ENCODE assay signal across 8 cellular contexts in genomic region chr2:228657807-228658402, GRCh38.
DNase-seq lines count a peak whose midpoint lies in the region; ATAC-seq, FAIRE-seq and TF ChIP-seq lines count a peak whose summit lies in the region.

No MANE protein-coding gene starts in this region.

- DNase-seq in GM06990 (ENCODE audit: extremely low read depth, insufficient read length) (no peak), NAMALWA (ENCODE audit: low spot score) (peak; percentile 44), WERI-Rb-1 (no peak), omental fat pad (ENCODE audit: low spot score) (no peak), HEK293T (ENCODE audit: extremely low spot score) (no peak)
- no peak for DNase-seq in activated T-cell treated with anti-CD3 and anti-CD28 coated beads, Interleukin-2, amount 50 U/mL, for 72 hours
- no peak for DNase-seq in activated CD4-positive, alpha-beta T cell treated with anti-CD3 and anti-CD28 coated beads for 4 hours

- no peak overlapping the region for H3K27ac ChIP-seq in WERI-Rb-1

- no peak for ATAC-seq in activated T-cell treated with anti-CD3 and anti-CD28 coated beads, Interleukin-2, amount 50 U/mL, for 72 hours (replicated peaks in 1 of 2)
- ATAC-seq in omental fat pad (ENCODE audit: low FRiP score) = no peak

- H3K9me3 Mint-ChIP-seq in activated T-cell treated with anti-CD3 and anti-CD28 coated beads, Interleukin-2, amount 50 U/mL, for 72 hours = no peaks in the 10 kb centered on the region

- H3K27me3 ChIP-seq in GM06990 (replicated peaks; ENCODE audit: control insufficient read depth, insufficient read depth, low read length) (no peaks in the 10 kb centered on the region; the same call in 1 of the 2 replicates), WERI-Rb-1 (ENCODE audit: insufficient read depth, low read depth, severe bottlenecking) (peaks cover 34% of the 10 kb centered on the region)

- no peaks in the 10 kb centered on the region for H3K9me3 ChIP-seq in WERI-Rb-1 (ENCODE audit: severe bottlenecking)

- TF ChIP-seq CTCF in GM06990 (IDR thresholded peaks at IDR 0.05; ENCODE audit: insufficient read depth, low read length, poor library complexity, severe bottlenecking) (peak; percentile 26), WERI-Rb-1 (IDR thresholded peaks at IDR 0.05; ENCODE audit: low read depth, low read length) (0 out of 2 replicates have a peak, but pooled peaks have one; percentile 18), omental fat pad (IDR thresholded peaks at IDR 0.05) (no peak)

- H3K4me3 ChIP-seq in GM06990 (replicated peaks; ENCODE audit: low read depth, low read length) (no peak overlapping the region), WERI-Rb-1 (ENCODE audit: low read depth, low read length) (no peak overlapping the region)

- no peaks in the 10 kb centered on the region for H3K36me3 Mint-ChIP-seq in activated T-cell treated with anti-CD3 and anti-CD28 coated beads, Interleukin-2, amount 50 U/mL, for 72 hours (ENCODE audit: insufficient read depth in 2 of 2)

- CTCF ChIA-PET in HEK293T (lab: Yijun Ruan, JAX) = no interaction called here

- no peaks in the 10 kb centered on the region for H3K4me1 Mint-ChIP-seq in activated T-cell treated with anti-CD3 and anti-CD28 coated beads, Interleukin-2, amount 50 U/mL, for 72 hours (ENCODE audit: low read depth)

- POLR2A ChIA-PET in HEK293T (lab: Yijun Ruan, JAX) = no interaction called here

- H3K27me3 Mint-ChIP-seq in activated T-cell treated with anti-CD3 and anti-CD28 coated beads, Interleukin-2, amount 50 U/mL, for 72 hours (ENCODE audit: low read depth) = no peaks in the 10 kb centered on the region

- FAIRE-seq in islet of Langerhans (lab: Jason Lieb, UNC) = peak; percentile 99

- H3K36me3 ChIP-seq in GM06990 (ENCODE audit: control insufficient read depth, insufficient read depth, low read length) (no peaks in the 10 kb centered on the region), WERI-Rb-1 (no peaks in the 10 kb centered on the region)

- H3K27ac Mint-ChIP-seq in activated T-cell treated with anti-CD3 and anti-CD28 coated beads, Interleukin-2, amount 50 U/mL, for 72 hours = no peak overlapping the region

- no peak overlapping the region for H3K4me3 Mint-ChIP-seq in activated T-cell treated with anti-CD3 and anti-CD28 coated beads, Interleukin-2, amount 50 U/mL, for 72 hours

TF ChIP-seq in HEK293T, 16 proteins besides CTCF, POLR2A, EP300 and RAD21:
- TF ChIP-seq TARDBP (IDR thresholded peaks at IDR 0.05) (no peak), FOXK2 (IDR thresholded peaks at IDR 0.05) (no peak), CTBP1 (IDR thresholded peaks at IDR 0.05; ENCODE audit: borderline replicate concordance) (no peak), FOXM1 (IDR thresholded peaks at IDR 0.05; ENCODE audit: borderline replicate concordance) (no peak), PKNOX1 (IDR thresholded peaks at IDR 0.05) (no peak), SP1 (IDR thresholded peaks at IDR 0.05) (no peak), L3MBTL2 (conservative IDR thresholded peaks at IDR 0.05) (no peak), ZNF384 (IDR thresholded peaks at IDR 0.05) (no peak), BHLHE40 (IDR thresholded peaks at IDR 0.05; ENCODE audit: borderline replicate concordance) (no peak), SUZ12 (IDR thresholded peaks at IDR 0.05) (no peak), ARNT (IDR thresholded peaks at IDR 0.05) (no peak)

Comparison
In these comparisons a context has a peak if more than half of its experiments do, and no peak if none do; other contexts are left out.
1. CTCF ChIP-seq: peak in GM06990 (single experiment) and WERI-Rb-1 (single experiment); none in omental fat pad (0 of 3).